Comparison of ENCODE assay signal across 16 cellular contexts in genomic region chr1:228178737-228179720, GRCh38. TPM values are rescaled to one million over a fixed set of nuclear protein-coding genes. Genes with fewer than 3 reads are reported as not detected.
A peak's percentile ranks its signal among the peaks of the same experiment; 100 is the strongest.
DNase-seq lines count a peak whose midpoint lies in the region; ATAC-seq and TF ChIP-seq lines count a peak whose summit lies in the region.
"Had no signal": no experiment of that assay in that cellular context is flagged by ENCODE, and none has a peak within 500 bp of the region (broad histone marks: within the 10 kb centered on the region; RNA-seq: fewer than 3 reads in every experiment).

No MANE protein-coding gene starts in this region.

- H3K27me3 Mint-ChIP-seq in activated naive CD4-positive, alpha-beta T cell treated with anti-CD3 and anti-CD28 coated beads, Interleukin-2, amount 50 U/mL, for 24 hours = no peaks in the 10 kb centered on the region
- no peaks in the 10 kb centered on the region for H3K27me3 Mint-ChIP-seq in central memory CD8-positive, alpha-beta T cell
- H3K27me3 Mint-ChIP-seq: naive thymus-derived CD4-positive, alpha-beta T cell had no signal

- no peaks in the 10 kb centered on the region for H3K36me3 Mint-ChIP-seq in activated naive CD4-positive, alpha-beta T cell treated with anti-CD3 and anti-CD28 coated beads, Interleukin-2, amount 50 U/mL, for 24 hours
- peaks cover 26% of the 10 kb centered on the region for H3K36me3 Mint-ChIP-seq in central memory CD8-positive, alpha-beta T cell (ENCODE audit: insufficient read depth)

- H3K4me3 Mint-ChIP-seq in activated naive CD4-positive, alpha-beta T cell treated with anti-CD3 and anti-CD28 coated beads, Interleukin-2, amount 50 U/mL, for 24 hours = no peak overlapping the region
- H3K4me3 Mint-ChIP-seq in central memory CD8-positive, alpha-beta T cell = no peak overlapping the region
- H3K4me3 Mint-ChIP-seq: naive thymus-derived CD4-positive, alpha-beta T cell had no signal

- H3K4me3 ChIP-seq in muscle layer of duodenum (ENCODE audit: low read depth in 1 of 2, low read length in 2 of 2) (no peak overlapping the region), upper lobe of left lung (peak overlapping the region in 2 of 4 donors; percentile 7 to 28), trophoblast cell (ENCODE audit: low read depth, low read length) (no peak overlapping the region)
- H3K4me3 ChIP-seq: smooth muscle cell, vagina had no signal

- H2BK5ac ChIP-seq in trophoblast cell (ENCODE audit: low read depth, low read length, poor library complexity) = no peak overlapping the region

- no peak overlapping the region for H2BK12ac ChIP-seq in trophoblast cell (ENCODE audit: low read length)

- H3K27me3 ChIP-seq in muscle layer of duodenum (ENCODE audit: low read depth, low read length) = no peaks in the 10 kb centered on the region
- no peaks in the 10 kb centered on the region for H3K27me3 ChIP-seq in upper lobe of left lung
- H3K27me3 ChIP-seq in trophoblast cell (ENCODE audit: insufficient read depth, low read length) = no peaks in the 10 kb centered on the region
- H3K27me3 ChIP-seq: foreskin keratinocyte, vagina had no signal

- no peak overlapping the region for H4K8ac ChIP-seq in trophoblast cell (ENCODE audit: low read depth, low read length)

- peak in 2 of 4 donors; percentile 37 to 61 for TF ChIP-seq EP300 in upper lobe of left lung (IDR thresholded peaks at IDR 0.05)

- H3K23ac ChIP-seq in trophoblast cell (ENCODE audit: low read length) = no peak overlapping the region

- no peak overlapping the region for H3K14ac ChIP-seq in trophoblast cell (ENCODE audit: low read length)

- H3K9me3 Mint-ChIP-seq in activated naive CD4-positive, alpha-beta T cell treated with anti-CD3 and anti-CD28 coated beads, Interleukin-2, amount 50 U/mL, for 24 hours = no peaks in the 10 kb centered on the region
- no peaks in the 10 kb centered on the region for H3K9me3 Mint-ChIP-seq in central memory CD8-positive, alpha-beta T cell
- H3K9me3 Mint-ChIP-seq: naive thymus-derived CD4-positive, alpha-beta T cell had no signal

- H3K4ac ChIP-seq in trophoblast cell (ENCODE audit: low read depth, low read length) = no peak overlapping the region

- H3K27ac Mint-ChIP-seq in activated naive CD4-positive, alpha-beta T cell treated with anti-CD3 and anti-CD28 coated beads, Interleukin-2, amount 50 U/mL, for 24 hours = peak overlapping the region; percentile 60
- H3K27ac Mint-ChIP-seq in central memory CD8-positive, alpha-beta T cell (ENCODE audit: low read depth) = peak overlapping the region; percentile 24

- no peak for TF ChIP-seq CTCF in upper lobe of left lung (IDR thresholded peaks at IDR 0.05)

- no peak for ATAC-seq in central memory CD8-positive, alpha-beta T cell (replicated peaks; ENCODE audit: extremely low read depth, poor library complexity, severe bottlenecking)
- ATAC-seq in upper lobe of left lung (ENCODE audit: low FRiP score in 2 of 2) (peak in 1 of 2 donors; percentile 58), HG02678 (IDR thresholded peaks at IDR 0.05; ENCODE audit: unreplicated experiment) (no peak)
- ATAC-seq: foreskin keratinocyte; naive thymus-derived CD4-positive, alpha-beta T cell; Right ventricle myocardium inferior had no signal

- H2AFZ ChIP-seq in trophoblast cell (ENCODE audit: insufficient read depth, low read length, poor library complexity) = no peak overlapping the region

- no peaks in the 10 kb centered on the region for H3K79me2 ChIP-seq in trophoblast cell (ENCODE audit: control insufficient read depth, insufficient read depth, low read length, poor library complexity)

- no peaks in the 10 kb centered on the region for H3K79me1 ChIP-seq in trophoblast cell (ENCODE audit: low read length)

- H4K91ac ChIP-seq in trophoblast cell (ENCODE audit: low read depth, low read length) = no peak overlapping the region

- H3K36me3 ChIP-seq in muscle layer of duodenum (ENCODE audit: control insufficient read depth in 1 of 2, insufficient read depth in 2 of 2, low read length in 2 of 2) (peaks cover 0 to 9% of the 10 kb centered on the region in 2 donors), upper lobe of left lung (peaks cover 0 to 12% (median 7%) of the 10 kb centered on the region in 4 donors), trophoblast cell (ENCODE audit: control insufficient read depth in 1 of 2, insufficient read depth in 2 of 2, low read length in 2 of 2) (peaks cover 0 to 3% of the 10 kb centered on the region in 2 experiments)

- no peak overlapping the region for H2BK120ac ChIP-seq in trophoblast cell (ENCODE audit: insufficient read depth, low read length, poor library complexity)

- H3K9me3 ChIP-seq in muscle layer of duodenum (ENCODE audit: control insufficient read depth in 1 of 2, low read length in 2 of 2) (no peaks in the 10 kb centered on the region), upper lobe of left lung (no peaks in the 10 kb centered on the region), trophoblast cell (ENCODE audit: insufficient read depth, low read depth, low read length) (peaks cover 2% of the 10 kb centered on the region)
- H3K9me3 ChIP-seq: vagina had no signal

- no peak overlapping the region for H3K4me2 ChIP-seq in trophoblast cell (ENCODE audit: low read length)
- H3K4me2 ChIP-seq: smooth muscle cell had no signal

- peaks cover 9% of the 10 kb centered on the region for H3K4me1 Mint-ChIP-seq in activated naive CD4-positive, alpha-beta T cell treated with anti-CD3 and anti-CD28 coated beads, Interleukin-2, amount 50 U/mL, for 24 hours
- peaks cover 13% of the 10 kb centered on the region for H3K4me1 Mint-ChIP-seq in central memory CD8-positive, alpha-beta T cell

- H3K18ac ChIP-seq in trophoblast cell (ENCODE audit: low read length) = no peak overlapping the region

- no peak overlapping the region for H3K9ac ChIP-seq in trophoblast cell (ENCODE audit: low read length)

- 50 to 60% methylated on average over 11 to 12 of the region's 12 CpGs for WGBS in upper lobe of left lung, 2 donors
- no CpG with 5 or more reads among the region's 12 CpGs for WGBS in trophoblast cell (ENCODE audit: extremely low coverage, insufficient coverage, insufficient read length)

- H4K12ac ChIP-seq in trophoblast cell (ENCODE audit: low read depth, low read length) = no peak overlapping the region

- no peak for TF ChIP-seq POLR2A in upper lobe of left lung (IDR thresholded peaks at IDR 0.05)

- peaks cover 0 to 14% of the 10 kb centered on the region in 2 donors for H3K4me1 ChIP-seq in muscle layer of duodenum (ENCODE audit: control insufficient read depth in 1 of 2, insufficient read depth in 2 of 2, low read length in 2 of 2)
- H3K4me1 ChIP-seq in upper lobe of left lung = peaks cover 31 to 55% (median 43%) of the 10 kb centered on the region in 4 donors
- no peaks in the 10 kb centered on the region for H3K4me1 ChIP-seq in trophoblast cell (ENCODE audit: control insufficient read depth in 1 of 2, insufficient read depth in 2 of 2, low read length in 2 of 2)
- H3K4me1 ChIP-seq: foreskin keratinocyte had no signal

- H3K27ac ChIP-seq in muscle layer of duodenum (ENCODE audit: low read length) = peak overlapping the region; percentile 16
- H3K27ac ChIP-seq in upper lobe of left lung = peak overlapping the region; percentile 61 to 86 (median 75)
- H3K27ac ChIP-seq in trophoblast cell (ENCODE audit: low read depth, low read length) = no peak overlapping the region
- H3K27ac ChIP-seq: foreskin keratinocyte, vagina had no signal

- H2AK5ac ChIP-seq in trophoblast cell (ENCODE audit: low read length) = no peak overlapping the region

- no peak for DNase-seq in activated naive CD4-positive, alpha-beta T cell treated with Interleukin-2 at 50 U/mL for 16 hours
- DNase-seq in central memory CD8-positive, alpha-beta T cell (ENCODE audit: low spot score in 2 of 2) = no peak
- DNase-seq in upper lobe of left lung (peak in 1 of 2 donors; percentile 56), AML-193 (lab: John Stamatoyannopoulos, UW) (no peak), trophoblast cell (no peak)
- DNase-seq: foreskin keratinocyte; KG1; naive thymus-derived CD4-positive, alpha-beta T cell; NCI-H146; NCI-H69 had no signal

RNA-seq across cellular contexts. Expression of gene IBA57, which starts 13.4 kb away (rescaled TPM):
- total RNA-seq in upper lobe of left lung = 10 to 100 TPM in 4 of 6 donors, 1 to 10 TPM in 2; 6.1 to 19.3 (median 13.9) TPM
- 1.2 and 1.4 TPM in 2 replicates for polyA plus RNA-seq in trophoblast cell (2013)

RNA-seq across cellular contexts. Expression of gene OBSCN, which starts 28.8 kb away (rescaled TPM):
- 100 to 1,000 TPM in 1 of 6 donors, 10 to 100 TPM in 5; 15.7 to 160 (median 47.0) TPM for total RNA-seq in upper lobe of left lung
- polyA plus RNA-seq in trophoblast cell (2013) = 6.4 and 7.0 TPM in 2 replicates

RNA-seq across cellular contexts. Expression of gene GJC2, which starts 29.3 kb away (rescaled TPM):
- 1 to 10 TPM; 1.4 to 8.7 (median 2.0) TPM for total RNA-seq in upper lobe of left lung
- polyA plus RNA-seq in trophoblast cell (2013) = 0.38 and 0.51 TPM in 2 replicates
- total RNA-seq: smooth muscle cell had no signal
- polyA plus RNA-seq: naive thymus-derived CD4-positive, alpha-beta T cell had no signal

RNA-seq across cellular contexts. Expression of gene GUK1, which starts 39.0 kb away (rescaled TPM):
- total RNA-seq in upper lobe of left lung = 100 to 1,000 TPM; 198 to 385 (median 269) TPM
- 235 and 242 TPM in 2 replicates for polyA plus RNA-seq in trophoblast cell (2013)
